ENCODE assay signal across 13 cellular contexts in the genomic region with DNA sequence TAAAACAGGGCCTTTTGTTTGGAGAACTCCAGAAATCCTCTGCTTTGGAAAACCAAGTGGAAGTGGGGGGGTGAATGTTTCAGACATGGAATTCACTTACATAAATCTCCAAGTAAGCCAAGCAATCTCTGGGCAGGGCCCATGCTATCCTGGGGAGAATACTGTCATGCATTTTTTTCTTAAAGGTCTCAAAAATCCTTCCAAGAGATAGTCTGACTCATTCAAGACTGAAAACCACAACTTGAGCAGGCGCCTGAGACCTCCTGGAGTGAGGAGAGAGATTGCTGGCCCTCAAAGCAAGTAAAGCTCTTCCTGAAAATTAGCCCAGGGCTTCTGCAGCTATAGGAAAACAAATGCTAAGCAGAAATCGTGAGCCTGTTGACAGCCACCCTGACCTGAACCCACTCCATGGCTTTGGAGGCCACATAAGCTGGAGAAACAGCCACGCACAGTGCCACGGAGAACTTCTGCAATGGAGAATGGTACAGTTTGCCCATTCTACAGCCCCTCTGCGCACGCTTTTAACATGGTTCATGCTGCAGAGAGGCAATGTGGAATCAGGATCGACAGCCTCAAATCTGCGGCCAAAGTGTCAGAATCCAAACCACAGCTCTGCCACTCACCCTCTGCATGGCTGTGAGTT.
DNase-seq lines count a peak whose midpoint lies in the region; ATAC-seq and TF ChIP-seq lines count a peak whose summit lies in the region.
"Had no signal": no experiment of that assay in that cellular context is flagged by ENCODE, and none has a peak within 500 bp of the region (broad histone marks: within the 10 kb centered on the region; RNA-seq: fewer than 3 reads in every experiment).

No MANE protein-coding gene starts in this region.

- no peak overlapping the region for H3K9ac ChIP-seq in DND-41 (ENCODE audit: low read depth, low read length)

- H3K4me2 ChIP-seq in DND-41 (ENCODE audit: insufficient read depth, low read length) (no peak overlapping the region), osteoblast (ENCODE audit: insufficient read depth, low read length) (no peak overlapping the region)

- ATAC-seq in DND-41 (ENCODE audit: insufficient read depth, low read depth) (peak; percentile 76), left colon (no peak), GM21576 (IDR thresholded peaks at IDR 0.05; ENCODE audit: unreplicated experiment) (no peak)
- ATAC-seq: K562 had no signal

- H4K20me1 ChIP-seq in DND-41 (ENCODE audit: insufficient read depth, low read length) (no peaks in the 10 kb centered on the region), osteoblast (ENCODE audit: insufficient read depth, low read length) (no peaks in the 10 kb centered on the region)

- H3K27ac ChIP-seq in DND-41 (ENCODE audit: low read length) = no peak overlapping the region
- H3K27ac ChIP-seq in osteoblast (ENCODE audit: low read depth, low read length) = no peak overlapping the region
- H3K27ac ChIP-seq: ascending aorta, thyroid gland had no signal

- H3K4me1 ChIP-seq in DND-41 (ENCODE audit: insufficient read depth, low read length) (no peaks in the 10 kb centered on the region), osteoblast (ENCODE audit: insufficient read depth, low read length) (peaks cover 6% of the 10 kb centered on the region)
- H3K4me1 ChIP-seq: ascending aorta, HAP-1 had no signal

- no peak overlapping the region for H3K4me3 ChIP-seq in DND-41 (ENCODE audit: low read depth in 1 of 2, low read length in 2 of 2)
- no peak overlapping the region for H3K4me3 ChIP-seq in osteoblast (ENCODE audit: insufficient read depth, low read length)
- H3K4me3 ChIP-seq: ascending aorta, HAP-1, K562, thyroid gland had no signal

- intact Hi-C loops in left colon (cut with DNase I, micrococcal nuclease) = no loop called here

- H3K79me2 ChIP-seq in DND-41 (ENCODE audit: insufficient read depth, low read length) (no peaks in the 10 kb centered on the region), osteoblast (ENCODE audit: insufficient read depth, low read length) (no peaks in the 10 kb centered on the region)

- DNase-seq in DND-41 (peak; percentile 26), RPMI7951 (ENCODE audit: low read depth) (peak; percentile 47), fibroblast of the conjunctiva (ENCODE audit: low read depth) (peak; percentile 76), osteoblast (ENCODE audit: insufficient read length, low spot score, missing footprints) (peak; percentile 87), GM20000 (ENCODE audit: low spot score) (no peak), left colon (no peak)
- DNase-seq in activated T-cell treated with anti-CD3 and anti-CD28 coated beads, Interleukin-2, amount 50 U/mL, for 1 hour = no peak
- DNase-seq: erythroblast had no signal

- no peaks in the 10 kb centered on the region for H3K36me3 ChIP-seq in DND-41 (ENCODE audit: insufficient read depth, low read length)
- H3K36me3 ChIP-seq in osteoblast (ENCODE audit: insufficient read depth, low read length) = no peaks in the 10 kb centered on the region
- H3K36me3 ChIP-seq: ascending aorta, HAP-1, thyroid gland had no signal

- H3K9me3 ChIP-seq in DND-41 (ENCODE audit: insufficient read depth, low read length, severe bottlenecking) (no peaks in the 10 kb centered on the region), osteoblast (ENCODE audit: low read depth, low read length) (no peaks in the 10 kb centered on the region)
- H3K9me3 ChIP-seq: ascending aorta, HAP-1, thyroid gland had no signal

- H3K27me3 ChIP-seq in DND-41 (ENCODE audit: insufficient read depth, low read length, poor library complexity) (no peaks in the 10 kb centered on the region), osteoblast (ENCODE audit: insufficient read depth, low read length) (no peaks in the 10 kb centered on the region)
- H3K27me3 ChIP-seq: ascending aorta, thyroid gland had no signal

- no peak for TF ChIP-seq CTCF in DND-41 (IDR thresholded peaks at IDR 0.05; ENCODE audit: borderline replicate concordance, extremely low read depth, low read length, poor library complexity, severe bottlenecking)
- TF ChIP-seq CTCF in osteoblast (IDR thresholded peaks at IDR 0.05; ENCODE audit: extremely low read depth, low read depth, low read length) = no peak
- TF ChIP-seq CTCF in GM20000 (IDR thresholded peaks at IDR 0.05; ENCODE audit: extremely low read depth, missing control alignments) = no peak

- no peak overlapping the region for H2AFZ ChIP-seq in DND-41 (ENCODE audit: low read depth, low read length)
- no peak overlapping the region for H2AFZ ChIP-seq in osteoblast (ENCODE audit: low read length)

Comparison
In these comparisons a context has a peak if more than half of its experiments do, and no peak if none do; other contexts are left out.
1. DNase-seq: peak in DND-41 (single experiment), RPMI7951 (single experiment), fibroblast of the conjunctiva (single experiment) and osteoblast (single experiment); none in GM20000 (single experiment), activated T-cell treated with anti-CD3 and anti-CD28 coated beads, Interleukin-2, amount 50 U/mL, for 1 hour (single experiment) and left colon (0 of 2).